ENCODE assay signal across 11 cellular contexts in genomic region chr16:2511128-2511785, GRCh38. TPM values are rescaled to one million over a fixed set of nuclear protein-coding genes. Genes with fewer than 3 reads are reported as not detected.
A peak's percentile ranks its signal among the peaks of the same experiment; 100 is the strongest.
DNase-seq lines count a peak whose midpoint lies in the region; ATAC-seq, FAIRE-seq and TF ChIP-seq lines count a peak whose summit lies in the region.
"Had no signal": no experiment of that assay in that cellular context is flagged by ENCODE, and none has a peak within 500 bp of the region (broad histone marks: within the 10 kb centered on the region; RNA-seq: fewer than 3 reads in every experiment).

No MANE protein-coding gene starts in this region.

- H3K4me3 ChIP-seq in WI38 (ENCODE audit: low read depth, low read length) (peak overlapping the region; percentile 16; the same call in 1 of the 2 replicates), heart right ventricle (no peak overlapping the region), ovary (no peak overlapping the region)

- no peak for TF ChIP-seq POLR2A in ovary (IDR thresholded peaks at IDR 0.05)

- peak in 1 of 8 donors; percentile 8 for ATAC-seq in heart right ventricle

- H3K27me3 ChIP-seq in heart right ventricle, result no peaks in the 10 kb centered on the region
- H3K27me3 ChIP-seq in ovary, result no peaks in the 10 kb centered on the region

- H3K36me3 ChIP-seq in heart right ventricle (no peaks in the 10 kb centered on the region), ovary (no peaks in the 10 kb centered on the region)

- H3K4me3 Mint-ChIP-seq in glutamatergic neuron (ENCODE audit: unreplicated experiment), result no peak overlapping the region
- H3K4me3 Mint-ChIP-seq in activated CD4-positive, alpha-beta T cell treated with anti-CD3 and anti-CD28 coated beads, Interleukin-2, amount 10 ng/mL, durations not matched to agents 24 days and 14 days, result no peak overlapping the region

- TF ChIP-seq CTCF in WI38 (IDR thresholded peaks at IDR 0.05; ENCODE audit: low read depth, low read length) (no peak), heart right ventricle (IDR thresholded peaks at IDR 0.05) (no peak), ovary (IDR thresholded peaks at IDR 0.05) (no peak), glutamatergic neuron (IDR thresholded peaks at IDR 0.05; ENCODE audit: partially characterized antibody, unreplicated experiment) (no peak)

- no peaks in the 10 kb centered on the region for H3K36me3 Mint-ChIP-seq in glutamatergic neuron (ENCODE audit: unreplicated experiment)
- peaks cover 3% of the 10 kb centered on the region for H3K36me3 Mint-ChIP-seq in activated CD4-positive, alpha-beta T cell treated with anti-CD3 and anti-CD28 coated beads, Interleukin-2, amount 10 ng/mL, durations not matched to agents 24 days and 14 days (ENCODE audit: low read depth)

- TF ChIP-seq EP300 in ovary (IDR thresholded peaks at IDR 0.05), result no peak

- peaks cover 14 to 78% (median 27%) of the 10 kb centered on the region in 9 donors for H3K4me1 ChIP-seq in heart right ventricle
- H3K4me1 ChIP-seq in ovary (ENCODE audit: insufficient read depth), result peaks cover 9% of the 10 kb centered on the region

- intact Hi-C loops in heart right ventricle (cut with DNase I) (no loop called here), ovary (cut with DNase I) (no loop called here)
- intact Hi-C loops in activated CD4-positive, alpha-beta T cell treated with anti-CD3 and anti-CD28 coated beads, Interleukin-2, amount 10 ng/mL, durations not matched to agents 24 days and 14 days (cut with micrococcal nuclease), result loop anchor here (5.0 to 10.0 kb wide), 2 partner anchors 94 to 354 kb away; partner anchors contain the start of gene TRAF7

- H3K27me3 Mint-ChIP-seq in glutamatergic neuron (ENCODE audit: unreplicated experiment), result peaks cover 22% of the 10 kb centered on the region
- H3K27me3 Mint-ChIP-seq in activated CD4-positive, alpha-beta T cell treated with anti-CD3 and anti-CD28 coated beads, Interleukin-2, amount 10 ng/mL, durations not matched to agents 24 days and 14 days, result peaks cover 6% of the 10 kb centered on the region

- H3K27ac ChIP-seq in heart right ventricle (no peak overlapping the region), ovary (no peak overlapping the region)
- H3K27ac ChIP-seq: VCaP had no signal

- H3K9me3 ChIP-seq in heart right ventricle, result no peaks in the 10 kb centered on the region
- H3K9me3 ChIP-seq in ovary, result no peaks in the 10 kb centered on the region

- FAIRE-seq in urothelium cell line (lab: Jason Lieb, UNC), result no peak
- FAIRE-seq: GM19239 had no signal

- WGBS in heart right ventricle, 2 donors, result 46 to 51% methylated on average over 24 of the region's 24 CpGs
- 26 to 29% (median 27%) methylated on average over 24 of the region's 24 CpGs for WGBS in ovary, 3 donors

- H3K9me3 Mint-ChIP-seq in glutamatergic neuron (ENCODE audit: unreplicated experiment), result peaks cover 25% of the 10 kb centered on the region
- H3K9me3 Mint-ChIP-seq in activated CD4-positive, alpha-beta T cell treated with anti-CD3 and anti-CD28 coated beads, Interleukin-2, amount 10 ng/mL, durations not matched to agents 24 days and 14 days, result no peaks in the 10 kb centered on the region

- peaks cover 9% of the 10 kb centered on the region for H3K4me1 Mint-ChIP-seq in glutamatergic neuron (ENCODE audit: low read depth, unreplicated experiment)
- H3K4me1 Mint-ChIP-seq in activated CD4-positive, alpha-beta T cell treated with anti-CD3 and anti-CD28 coated beads, Interleukin-2, amount 10 ng/mL, durations not matched to agents 24 days and 14 days, result peaks cover 24% of the 10 kb centered on the region

- no peak overlapping the region for H3K27ac Mint-ChIP-seq in glutamatergic neuron (ENCODE audit: unreplicated experiment)
- no peak overlapping the region for H3K27ac Mint-ChIP-seq in activated CD4-positive, alpha-beta T cell treated with anti-CD3 and anti-CD28 coated beads, Interleukin-2, amount 10 ng/mL, durations not matched to agents 24 days and 14 days

- peak; percentile 59 for DNase-seq in CD1c-positive myeloid dendritic cell (ENCODE audit: extremely low spot score)
- peak; percentile 67 to 70 for DNase-seq in heart right ventricle
- DNase-seq in ovary, result peak; percentile 80 to 91 (median 87)
- DNase-seq in activated CD8-positive, alpha-beta memory T cell treated with anti-CD3 and anti-CD28 coated beads for 24 hours, result no peak
- no peak for DNase-seq in glutamatergic neuron
- DNase-seq in urothelium cell line (ENCODE audit: low spot score), result no peak
- DNase-seq in activated CD4-positive, alpha-beta T cell treated with anti-CD3 and anti-CD28 coated beads, Interleukin-2, amount 10 ng/mL, durations not matched to agents 24 days and 14 days, result no peak

RNA-seq across cellular contexts. Expression of gene ATP6V0C, which starts 2.5 kb away (rescaled TPM):
- total RNA-seq in heart right ventricle, result 100 to 1,000 TPM; 104 to 209 (median 130) TPM
- 100 to 1,000 TPM in 1 of 2 donors, 10 to 100 TPM in 1; 58.5 to 243 TPM for polyA plus RNA-seq in heart right ventricle
- 100 to 1,000 TPM in 5 of 7 donors, 10 to 100 TPM in 2; 34.8 to 143 (median 119) TPM for total RNA-seq in ovary
- 100 to 1,000 TPM in 1 of 2 donors, 10 to 100 TPM in 1; 82.6 to 119 TPM for polyA plus RNA-seq in ovary
- total RNA-seq in glutamatergic neuron (ENCODE audit: unreplicated experiment), result 274 TPM
- total RNA-seq in activated CD4-positive, alpha-beta T cell treated with anti-CD3 and anti-CD28 coated beads, Interleukin-2, amount 10 ng/mL, durations not matched to agents 24 days and 14 days, result 105 and 122 TPM in 2 replicates

RNA-seq across cellular contexts. Expression of gene AMDHD2, which starts 8.9 kb away (rescaled TPM):
- 10 to 100 TPM in 5 of 10 donors, 1 to 10 TPM in 5; 7.1 to 20.1 (median 9.4) TPM for total RNA-seq in heart right ventricle
- polyA plus RNA-seq in heart right ventricle, result 10 to 100 TPM; 12.2 to 20.8 TPM
- total RNA-seq in ovary, result 10 to 100 TPM; 14.5 to 28.7 (median 26.9) TPM
- 10 to 100 TPM in 1 of 2 donors, under 1 TPM in 1; 0.47 to 25.6 TPM for polyA plus RNA-seq in ovary
- 61.0 TPM for total RNA-seq in glutamatergic neuron (ENCODE audit: unreplicated experiment)
- total RNA-seq in activated CD4-positive, alpha-beta T cell treated with anti-CD3 and anti-CD28 coated beads, Interleukin-2, amount 10 ng/mL, durations not matched to agents 24 days and 14 days, result 34.1 and 37.5 TPM in 2 replicates

RNA-seq across cellular contexts. Expression of gene CEMP1, which starts 20.0 kb away (rescaled TPM):
- total RNA-seq in heart right ventricle (not detected), ovary (1 to 10 TPM in 1 of 7 donors, under 1 TPM in 3, not detected in 3; 0.36 to 1.0 (median 0.41) TPM), glutamatergic neuron (ENCODE audit: unreplicated experiment) (not detected)
- polyA plus RNA-seq in heart right ventricle (under 1 TPM; 0.20 to 0.44 TPM), ovary (under 1 TPM in 1 of 2 donors, not detected in 1; 0.33 TPM)
- total RNA-seq in activated CD4-positive, alpha-beta T cell treated with anti-CD3 and anti-CD28 coated beads, Interleukin-2, amount 10 ng/mL, durations not matched to agents 24 days and 14 days, result 0.24 TPM in 1 of 2 replicates, not detected in the other
- total RNA-seq: NCI-H460 had no signal

RNA-seq across cellular contexts. Expression of gene PDPK1, which starts 26.6 kb away (rescaled TPM):
- total RNA-seq in heart right ventricle (10 to 100 TPM; 31.3 to 47.7 (median 38.3) TPM), ovary (10 to 100 TPM; 19.1 to 53.2 (median 37.4) TPM), glutamatergic neuron (ENCODE audit: unreplicated experiment) (113 TPM)
- polyA plus RNA-seq in heart right ventricle (10 to 100 TPM; 11.0 to 17.4 TPM), ovary (10 to 100 TPM; 14.6 to 27.2 TPM)
- total RNA-seq in activated CD4-positive, alpha-beta T cell treated with anti-CD3 and anti-CD28 coated beads, Interleukin-2, amount 10 ng/mL, durations not matched to agents 24 days and 14 days, result 50.7 and 51.9 TPM in 2 replicates

RNA-seq across cellular contexts. Expression of gene TBC1D24, which starts 36.3 kb away (rescaled TPM):
- total RNA-seq in heart right ventricle (10 to 100 TPM in 4 of 10 donors, 1 to 10 TPM in 6; 6.2 to 14.9 (median 9.2) TPM), ovary (1 to 10 TPM; 2.5 to 8.1 (median 6.7) TPM), glutamatergic neuron (ENCODE audit: unreplicated experiment) (58.4 TPM)
- polyA plus RNA-seq in heart right ventricle (1 to 10 TPM; 3.4 to 5.4 TPM), ovary (1 to 10 TPM; 1.9 to 2.3 TPM)
- total RNA-seq in activated CD4-positive, alpha-beta T cell treated with anti-CD3 and anti-CD28 coated beads, Interleukin-2, amount 10 ng/mL, durations not matched to agents 24 days and 14 days, result 16.6 and 20.9 TPM in 2 replicates

Comparison
In these comparisons a context has a peak if more than half of its experiments do, and no peak if none do; other contexts are left out.
1. DNase-seq: peak in CD1c-positive myeloid dendritic cell (single experiment), heart right ventricle (2 of 2) and ovary (5 of 5); none in activated CD8-positive, alpha-beta memory T cell treated with anti-CD3 and anti-CD28 coated beads for 24 hours (single experiment), glutamatergic neuron (single experiment), urothelium cell line (single experiment) and activated CD4-positive, alpha-beta T cell treated with anti-CD3 and anti-CD28 coated beads, Interleukin-2, amount 10 ng/mL, durations not matched to agents 24 days and 14 days (single experiment).